Comparison of ENCODE assay signal across 8 cellular contexts in the genomic region with DNA sequence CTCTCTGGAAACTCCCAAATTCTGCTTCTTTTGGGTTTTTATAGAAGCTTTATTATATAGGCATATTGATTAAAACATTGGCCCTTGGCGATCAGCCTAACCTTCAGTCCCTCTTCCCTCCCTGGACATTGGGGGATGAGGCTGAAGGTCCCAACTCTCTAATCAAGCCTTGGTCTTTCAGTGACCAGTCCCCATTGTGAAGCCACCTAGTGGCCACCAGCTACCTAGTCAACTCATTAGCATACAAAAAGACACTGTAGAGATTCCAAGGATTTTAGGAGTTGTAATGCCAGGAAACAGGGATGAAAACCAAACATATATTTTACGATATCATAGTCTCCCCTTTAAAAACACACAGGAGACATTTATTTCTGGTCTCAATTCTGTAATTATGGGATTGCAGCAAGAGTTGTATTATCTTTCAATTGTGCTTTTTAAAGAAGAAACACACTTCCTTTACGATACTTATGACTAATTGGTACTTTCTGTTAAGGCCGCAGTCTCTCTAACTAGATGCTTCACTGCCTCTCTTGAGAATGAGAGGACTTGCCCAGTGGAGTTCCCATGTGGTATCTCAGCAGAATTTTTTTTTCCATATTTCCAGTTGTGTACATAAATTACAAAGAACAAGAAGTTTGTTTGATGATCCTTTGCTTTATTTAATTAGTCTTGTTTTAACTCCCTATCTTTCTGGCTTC. TPM values are rescaled to one million over a fixed set of nuclear protein-coding genes. Genes with fewer than 3 reads are reported as not detected.
DNase-seq lines count a peak whose midpoint lies in the region; ATAC-seq and TF ChIP-seq lines count a peak whose summit lies in the region.

No MANE protein-coding gene starts in this region.

- WGBS in tibial nerve, 2 donors: 56 to 62% methylated on average over 4 of the region's 4 CpGs

- H3K27ac ChIP-seq in tibial nerve: no peak overlapping the region

- no peaks in the 10 kb centered on the region for H3K27me3 ChIP-seq in tibial nerve

- no peak for TF ChIP-seq POLR2A in tibial nerve (IDR thresholded peaks at IDR 0.05)

- no peak for TF ChIP-seq EP300 in tibial nerve (IDR thresholded peaks at IDR 0.05)

- no peaks in the 10 kb centered on the region for H3K9me3 ChIP-seq in tibial nerve

- TF ChIP-seq CTCF in tibial nerve (IDR thresholded peaks at IDR 0.05): peak; percentile 10 to 39 (median 29)

- peak; percentile 98 for ATAC-seq in GM19397 (IDR thresholded peaks at IDR 0.05; ENCODE audit: unreplicated experiment)
- peak; percentile 100 for ATAC-seq in HG03175 (IDR thresholded peaks at IDR 0.05; ENCODE audit: unreplicated experiment)
- peak; percentile 85 for ATAC-seq in SK-N-SH treated with all-trans-retinoic acid at 6 μM for 48 hours

- H3K36me3 ChIP-seq in tibial nerve: no peaks in the 10 kb centered on the region

- H3K4me1 ChIP-seq in tibial nerve: no peaks in the 10 kb centered on the region

- DNase-seq in NCI-H1694 treated with DMSO at 0.1 percent for 48 hours (lab: John Stamatoyannopoulos, UW): peak; percentile 2
- no peak for DNase-seq in NCI-H1694 (lab: John Stamatoyannopoulos, UW)
- DNase-seq in hepatic stellate cell (ENCODE audit: low spot score): peak; percentile 7
- no peak for DNase-seq in tibial nerve (ENCODE audit: low spot score in 2 of 2)
- DNase-seq in OCI-M2 (lab: John Stamatoyannopoulos, UW; ENCODE audit: unreplicated experiment): no peak

- no peak overlapping the region for H3K4me3 ChIP-seq in tibial nerve

TF ChIP-seq in SK-N-SH treated with all-trans-retinoic acid at 6 μM for 48 hours, 23 proteins besides CTCF, POLR2A, EP300 and RAD21:
- no peak for TF ChIP-seq ZNF565 (CRISPR knock-in tag; conservative IDR thresholded peaks at IDR 0.05; ENCODE audit: low read depth)
- no peak for TF ChIP-seq ZNF70 (CRISPR knock-in tag; IDR thresholded peaks at IDR 0.05)
- no peak for TF ChIP-seq ZFP3 (CRISPR knock-in tag; IDR thresholded peaks at IDR 0.05)
- TF ChIP-seq TOX (CRISPR knock-in tag; IDR thresholded peaks at IDR 0.05; ENCODE audit: borderline replicate concordance): no peak

RNA-seq across cellular contexts. Expression of a gene that starts 58.2 kb away (rescaled TPM):
- 10 to 100 TPM in 2 of 4 donors, 1 to 10 TPM in 2; 5.7 to 19.6 (median 10.2) TPM for total RNA-seq in tibial nerve

Comparison
In these comparisons a context has a peak if more than half of its experiments do, and no peak if none do; other contexts are left out.
1. DNase-seq: peak in NCI-H1694 treated with DMSO at 0.1 percent for 48 hours (single experiment) and hepatic stellate cell (single experiment); none in NCI-H1694 (single experiment), tibial nerve (0 of 2) and OCI-M2 (single experiment).
2. Peak in every context shown above with its lines, with median percentiles within 50 percentile points of each other: ATAC-seq.